15 cellular contexts compared by ENCODE assay signal in genomic region chr12:43824207-43824775, GRCh38. TPM values are rescaled to one million over a fixed set of nuclear protein-coding genes. Genes with fewer than 3 reads are reported as not detected.
DNase-seq lines count a peak whose midpoint lies in the region; ATAC-seq, FAIRE-seq and TF ChIP-seq lines count a peak whose summit lies in the region.
"Had no signal": no experiment of that assay in that cellular context is flagged by ENCODE, and none has a peak within 500 bp of the region (broad histone marks: within the 10 kb centered on the region; RNA-seq: fewer than 3 reads in every experiment).

No MANE protein-coding gene starts in this region.

- H3K9me3 Mint-ChIP-seq in GM23338 (no peaks in the 10 kb centered on the region), neural progenitor cell (no peaks in the 10 kb centered on the region), Calu3 (ENCODE audit: low read depth, unreplicated experiment) (no peaks in the 10 kb centered on the region)
- H3K9me3 Mint-ChIP-seq: CD4-positive, alpha-beta memory T cell; HFFc6 had no signal

- no peak overlapping the region for H4K8ac ChIP-seq in H1 (ENCODE audit: extremely low read depth, insufficient read depth, low read length)

- no TSS peak for BruUV-seq in Calu3 (replicated peaks; lab: Mats Ljungman, UMichigan)

- H4K20me1 ChIP-seq in GM23338 (replicated peaks; ENCODE audit: insufficient read depth) (no peaks in the 10 kb centered on the region), H1 (replicated peaks in 1 of 2; ENCODE audit: control insufficient read depth in 1 of 2, insufficient read depth in 2 of 2, low read length in 2 of 2) (no peaks in the 10 kb centered on the region), neural progenitor cell (ENCODE audit: low read depth) (no peaks in the 10 kb centered on the region), osteoblast (ENCODE audit: insufficient read depth, low read length) (no peaks in the 10 kb centered on the region)
- H4K20me1 ChIP-seq: BLaER1 had no signal

- H3K23ac ChIP-seq in H1 (ENCODE audit: insufficient read length): no peak overlapping the region

- no peaks in the 10 kb centered on the region; the same call in 1 of the 2 replicates for H3F3A ChIP-seq in GM23338 (replicated peaks; ENCODE audit: low read depth)
- H3F3A ChIP-seq in neural progenitor cell (ENCODE audit: low read depth): no peaks in the 10 kb centered on the region

- intact Hi-C loops in Calu3 (cut with micrococcal nuclease; ENCODE audit: unreplicated experiment): no loop called here

- POLR2A ChIA-PET in H1 (lab: Charles Lee; ENCODE audit: partially characterized antibody): interaction anchor here (0.8 to 2.9 kb wide), 2 partner anchors 9 to 19 kb away, joined by 3 to 15 read pairs; partner anchors contain the start of gene TWF1

- H3K27ac ChIP-seq in GM23338 (ENCODE audit: low read depth) (0 out of 2 replicates have a peak overlapping the region, but pooled peaks have one; percentile 29), HUES48 (ENCODE audit: low read depth, low read length) (peak overlapping the region; percentile 31), H1 (ENCODE audit: low read depth, low read length) (no peak overlapping the region), neural progenitor cell (no peak overlapping the region), osteoblast (ENCODE audit: low read depth, low read length) (no peak overlapping the region)
- H3K27ac ChIP-seq: BLaER1 had no signal

- no peak overlapping the region for H3K4me3 Mint-ChIP-seq in GM23338
- no peak overlapping the region for H3K4me3 Mint-ChIP-seq in neural progenitor cell
- no peak overlapping the region for H3K4me3 Mint-ChIP-seq in Calu3 (ENCODE audit: low read depth, unreplicated experiment)
- H3K4me3 Mint-ChIP-seq: CD14-positive monocyte; CD4-positive, alpha-beta memory T cell; HFFc6 had no signal

- TF ChIP-seq CTCF in GM23338 (conservative IDR thresholded peaks at IDR 0.05; ENCODE audit: low read depth in 2 of 2) (no peak), H1 (IDR thresholded peaks at IDR 0.05; ENCODE audit: control extremely low read depth in 1 of 3, insufficient read depth in 1 of 3, low read depth in 1 of 3, low read length in 3 of 3) (no peak), neural progenitor cell (IDR thresholded peaks at IDR 0.05) (no peak), Calu3 (IDR thresholded peaks at IDR 0.05; ENCODE audit: unreplicated experiment) (no peak), osteoblast (IDR thresholded peaks at IDR 0.05; ENCODE audit: extremely low read depth, low read depth, low read length) (no peak)

- H3K4ac ChIP-seq in H1 (replicated peaks; ENCODE audit: insufficient read length, low read depth, low read length): no peak overlapping the region

- H3K9me3 ChIP-seq in HUES48 (ENCODE audit: control insufficient read depth, insufficient read depth, low read length): no peaks in the 10 kb centered on the region
- no peaks in the 10 kb centered on the region for H3K9me3 ChIP-seq in H1 (ENCODE audit: insufficient read depth in 2 of 2, low read depth in 1 of 2, low read length in 1 of 2)
- no peaks in the 10 kb centered on the region for H3K9me3 ChIP-seq in neural progenitor cell (ENCODE audit: low read depth)
- no peaks in the 10 kb centered on the region for H3K9me3 ChIP-seq in osteoblast (ENCODE audit: low read depth, low read length)
- H3K9me3 ChIP-seq: BLaER1 had no signal

- no peak overlapping the region for H4K5ac ChIP-seq in H1 (ENCODE audit: insufficient read length, low read depth, low read length)

- WGBS in H1 (ENCODE audit: extremely low coverage in 1 of 2, insufficient coverage in 1 of 2, insufficient read length in 1 of 2, insufficient replicate concordance in 2 of 2, low coverage in 1 of 2, low lambda C conversion rate in 2 of 2, missing lambda C conversion rate in 1 of 2), 2 experiments: 83% methylated on average over 8 of the region's 8 CpGs; no CpG with 5 or more reads in 1 of the 2 experiments

- no peak overlapping the region for H3K18ac ChIP-seq in H1 (ENCODE audit: extremely low read depth, low read length)

- H2BK15ac ChIP-seq in H1 (ENCODE audit: low read length): no peak overlapping the region

- ATAC-seq in GM23338: peak; percentile 84
- ATAC-seq: HCT116 had no signal

- peak; percentile 28 for DNase-seq in GM23338 (ENCODE audit: low spot score)
- DNase-seq in H1 (ENCODE audit: low read depth in 1 of 2, low spot score in 2 of 2): no peak
- DNase-seq in neural progenitor cell (ENCODE audit: low spot score): no peak
- DNase-seq in Calu3: no peak
- no peak for DNase-seq in NK-92 treated with Interleukin-12 subunit alpha and Interleukin-12 subunit beta, amount 100 ng/mL, for 24 hours (lab: John Stamatoyannopoulos, UW)
- DNase-seq in osteoblast (ENCODE audit: insufficient read length, low spot score, missing footprints): no peak
- DNase-seq: 8988T; CD4-positive, alpha-beta memory T cell; DMS79 treated with DMSO at 0.1 percent for 48 hours; GF-D8; HFFc6 had no signal

- TF ChIP-seq EP300 in H1 (IDR thresholded peaks at IDR 0.05; ENCODE audit: borderline replicate concordance in 1 of 2, low read depth in 2 of 2, low read length in 2 of 2): no peak

- H3K4me2 ChIP-seq in GM23338: no peak overlapping the region
- H3K4me2 ChIP-seq in H1 (ENCODE audit: insufficient read depth in 1 of 2, low read depth in 2 of 2, low read length in 2 of 2): no peak overlapping the region
- H3K4me2 ChIP-seq in neural progenitor cell: no peak overlapping the region
- H3K4me2 ChIP-seq in osteoblast (ENCODE audit: insufficient read depth, low read length): no peak overlapping the region
- H3K4me2 ChIP-seq: BLaER1 had no signal

- CTCF ChIA-PET in H1 (lab: Charles Lee; ENCODE audit: partially characterized antibody): interaction anchor here (1.0 to 1.4 kb wide), 2 partner anchors 58 to 335 kb away, joined by 3 to 6 read pairs; no protein-coding TSS in a partner anchor
- CTCF ChIA-PET in Calu3 (lab: Charles Lee): no interaction called here

- H2BK20ac ChIP-seq in H1 (ENCODE audit: low read length): peak overlapping the region; percentile 93; the same call in 1 of the 2 replicates

- H3K9me2 ChIP-seq in GM23338 (ENCODE audit: insufficient read depth): no peaks in the 10 kb centered on the region

- TF ChIP-seq RAD21 in H1 (IDR thresholded peaks at IDR 0.05 in 1 of 2, conservative IDR thresholded peaks at IDR 0.05 in 1 of 2; ENCODE audit: low read depth in 2 of 2, low read length in 2 of 2): no peak

- H3K27me3 Mint-ChIP-seq in GM23338 (ENCODE audit: insufficient read depth, low read depth, poor library complexity) (no peaks in the 10 kb centered on the region), neural progenitor cell (ENCODE audit: insufficient read depth, low read depth) (no peaks in the 10 kb centered on the region), Calu3 (ENCODE audit: unreplicated experiment) (no peaks in the 10 kb centered on the region)

- H3K79me2 ChIP-seq in GM23338 (replicated peaks; ENCODE audit: insufficient read depth) (no peaks in the 10 kb centered on the region), H1 (ENCODE audit: control insufficient read depth in 1 of 2, insufficient read depth in 2 of 2, low read length in 2 of 2) (no peaks in the 10 kb centered on the region), neural progenitor cell (ENCODE audit: low read depth) (no peaks in the 10 kb centered on the region), osteoblast (ENCODE audit: insufficient read depth, low read length) (no peaks in the 10 kb centered on the region)

- H3K79me1 ChIP-seq in H1 (ENCODE audit: low read depth, low read length): no peaks in the 10 kb centered on the region

- H2BK120ac ChIP-seq in H1 (replicated peaks; ENCODE audit: low read depth, low read length): no peak overlapping the region

- no peak overlapping the region for H3K4me3 ChIP-seq in GM23338
- no peak overlapping the region for H3K4me3 ChIP-seq in HUES48 (ENCODE audit: low read depth, low read length)
- H3K4me3 ChIP-seq in H1 (ENCODE audit: extremely low read depth in 1 of 4, insufficient read depth in 2 of 4, low read depth in 3 of 4, low read length in 4 of 4): no peak overlapping the region
- no peak overlapping the region for H3K4me3 ChIP-seq in neural progenitor cell
- H3K4me3 ChIP-seq in osteoblast (ENCODE audit: insufficient read depth, low read length): no peak overlapping the region
- H3K4me3 ChIP-seq: BLaER1 had no signal

- H3K9ac ChIP-seq in HUES48 (ENCODE audit: low read depth, low read length) (no peak overlapping the region), H1 (replicated peaks in 1 of 4; ENCODE audit: extremely low read depth in 1 of 4, low read depth in 3 of 4, low read length in 3 of 4) (no peak overlapping the region), neural progenitor cell (no peak overlapping the region)
- H3K9ac ChIP-seq: BLaER1 had no signal

- FAIRE-seq in H1 (lab: Jason Lieb, UNC): no peak

- no peak overlapping the region for H3K56ac ChIP-seq in H1 (replicated peaks; ENCODE audit: insufficient read length, low read depth, low read length)

- no peaks in the 10 kb centered on the region for H3K23me2 ChIP-seq in H1 (ENCODE audit: low read depth, low read length)

- H3K36me3 ChIP-seq in GM23338 (ENCODE audit: insufficient read depth): no peaks in the 10 kb centered on the region
- H3K36me3 ChIP-seq in HUES48 (ENCODE audit: control insufficient read depth, insufficient read depth, low read length): no peaks in the 10 kb centered on the region
- H3K36me3 ChIP-seq in H1 (ENCODE audit: control insufficient read depth in 2 of 4, insufficient read depth in 4 of 4, low read length in 3 of 4): no peaks in the 10 kb centered on the region
- H3K36me3 ChIP-seq in neural progenitor cell: no peaks in the 10 kb centered on the region
- H3K36me3 ChIP-seq in osteoblast (ENCODE audit: insufficient read depth, low read length): no peaks in the 10 kb centered on the region
- H3K36me3 ChIP-seq: BLaER1 had no signal

- peak overlapping the region; percentile 60; the same call in 1 of the 2 replicates for H2BK5ac ChIP-seq in H1 (ENCODE audit: low read depth, low read length)

- H3K27me3 ChIP-seq in GM23338 (ENCODE audit: insufficient read depth) (no peaks in the 10 kb centered on the region), HUES48 (ENCODE audit: control insufficient read depth, insufficient read depth, low read length) (no peaks in the 10 kb centered on the region), H1 (replicated peaks in 1 of 4; ENCODE audit: control insufficient read depth in 3 of 4, extremely low read depth in 1 of 4, insufficient read depth in 3 of 4, low read length in 3 of 4) (no peaks in the 10 kb centered on the region), neural progenitor cell (no peaks in the 10 kb centered on the region), osteoblast (ENCODE audit: insufficient read depth, low read length) (no peaks in the 10 kb centered on the region)
- H3K27me3 ChIP-seq: BLaER1 had no signal

- H3K14ac ChIP-seq in H1 (ENCODE audit: insufficient read length): no peak overlapping the region

- no peak overlapping the region for H3K27ac Mint-ChIP-seq in GM23338
- no peak overlapping the region for H3K27ac Mint-ChIP-seq in neural progenitor cell
- H3K27ac Mint-ChIP-seq in Calu3 (ENCODE audit: unreplicated experiment): no peak overlapping the region
- H3K27ac Mint-ChIP-seq: CD14-positive monocyte, HFFc6 had no signal

- H3K36me3 Mint-ChIP-seq in GM23338 (ENCODE audit: low read depth): no peaks in the 10 kb centered on the region
- no peaks in the 10 kb centered on the region for H3K36me3 Mint-ChIP-seq in neural progenitor cell
- no peaks in the 10 kb centered on the region for H3K36me3 Mint-ChIP-seq in Calu3 (ENCODE audit: insufficient read depth, unreplicated experiment)
- H3K36me3 Mint-ChIP-seq: CD14-positive monocyte; CD4-positive, alpha-beta memory T cell had no signal

- peaks cover 13% of the 10 kb centered on the region for H3K4me1 ChIP-seq in GM23338 (ENCODE audit: insufficient read depth)
- no peaks in the 10 kb centered on the region for H3K4me1 ChIP-seq in HUES48 (ENCODE audit: control insufficient read depth, insufficient read depth, low read length)
- H3K4me1 ChIP-seq in H1 (replicated peaks in 1 of 4; ENCODE audit: control insufficient read depth in 3 of 4, insufficient read depth in 4 of 4, low read length in 3 of 4): no peaks in the 10 kb centered on the region
- H3K4me1 ChIP-seq in neural progenitor cell: no peaks in the 10 kb centered on the region
- peaks cover 3% of the 10 kb centered on the region for H3K4me1 ChIP-seq in osteoblast (ENCODE audit: insufficient read depth, low read length)
- H3K4me1 ChIP-seq: BLaER1 had no signal

- H2AFZ ChIP-seq in GM23338: peak overlapping the region; percentile 56; the same call in 1 of the 2 replicates
- no peak overlapping the region for H2AFZ ChIP-seq in H1 (ENCODE audit: low read length)
- peak overlapping the region; percentile 72 for H2AFZ ChIP-seq in neural progenitor cell (replicated peaks)
- H2AFZ ChIP-seq in osteoblast (ENCODE audit: low read length): no peak overlapping the region

- H4K91ac ChIP-seq in H1 (replicated peaks; ENCODE audit: insufficient read length, low read length): no peak overlapping the region

- peaks cover 7% of the 10 kb centered on the region for H3K4me1 Mint-ChIP-seq in GM23338
- H3K4me1 Mint-ChIP-seq in neural progenitor cell: no peaks in the 10 kb centered on the region
- H3K4me1 Mint-ChIP-seq in Calu3 (ENCODE audit: low read depth, unreplicated experiment): no peaks in the 10 kb centered on the region
- H3K4me1 Mint-ChIP-seq: CD14-positive monocyte; CD4-positive, alpha-beta memory T cell had no signal

- no peak overlapping the region for H2AK5ac ChIP-seq in H1 (ENCODE audit: low read depth, low read length)

- H2BK12ac ChIP-seq in H1 (ENCODE audit: low read depth, low read length): peak overlapping the region; percentile 92; the same call in 1 of the 2 replicates

- TF ChIP-seq POLR2A in H1 (IDR thresholded peaks at IDR 0.05; ENCODE audit: control extremely low read depth in 1 of 2, low read depth in 2 of 2, low read length in 2 of 2): no peak

RNA-seq across cellular contexts. Expression of gene TMEM117, which starts 11.6 kb away (rescaled TPM):
- 1.6 and 4.1 TPM in 2 replicates for total RNA-seq in GM23338 (2014; rRNA removed; shearing (Covaris generic))
- polyA plus RNA-seq in GM23338 (2016; fragmentation: Nextera tagmentation; extraction: Ambion mirVana) (0.94 and 1.5 TPM in 2 replicates), H1 (2011; rRNA removed) (0.31 and 0.80 TPM in 2 replicates)
- 1.4 TPM in 2 replicates for total RNA-seq in H1 (2021; fragmentation: NEBNext Ultra II Directional; extraction: Animal tissue kit (Norgen Biotek cat#: 25700))
- polyA plus RNA-seq in H1 (2011; cell fraction: cytosol; rRNA removed): 0.62 TPM
- 0.24 TPM for polyA plus RNA-seq in H1 (2011; cell fraction: nucleus; rRNA removed)
- polyA plus RNA-seq in H1 (2012, experiment 1 of 2): 0.61 to 0.91 TPM (median 0.77 TPM) in 4 replicates
- 0.08 TPM for polyA plus RNA-seq in H1 (2012, experiment 2 of 2)
- polyA plus RNA-seq in H1 (2013, experiment 1 of 2): 1.1 TPM
- 1.3 TPM for polyA plus RNA-seq in H1 (2013, experiment 2 of 2)
- polyA minus RNA-seq in H1 (2011; rRNA and poly(A)+ RNA removed): 0.39 and 0.57 TPM in 2 replicates
- not detected for polyA minus RNA-seq in H1 (2011; cell fraction: cytosol; rRNA and poly(A)+ RNA removed)
- 2.7 TPM for polyA minus RNA-seq in H1 (2011; cell fraction: nucleus; rRNA and poly(A)+ RNA removed)
- total RNA-seq in neural progenitor cell (ENCODE audit: low replicate concordance) (1.6 TPM in 1 of 2 replicates, not detected in the other), Calu3 (2022) (1.1 TPM in 2 replicates), osteoblast (20.6 and 22.4 TPM in 2 replicates)

RNA-seq across cellular contexts. Expression of gene TWF1, which starts 18.2 kb away (rescaled TPM):
- total RNA-seq in GM23338 (2014; rRNA removed; shearing (Covaris generic)): 40.4 and 52.1 TPM in 2 replicates
- polyA plus RNA-seq in GM23338 (2016; fragmentation: Nextera tagmentation; extraction: Ambion mirVana) (29.8 and 31.3 TPM in 2 replicates), H1 (2011; rRNA removed) (5.3 and 7.6 TPM in 2 replicates)
- total RNA-seq in H1 (2021; fragmentation: NEBNext Ultra II Directional; extraction: Animal tissue kit (Norgen Biotek cat#: 25700)): 24.6 and 27.9 TPM in 2 replicates
- 9.9 TPM for polyA plus RNA-seq in H1 (2011; cell fraction: cytosol; rRNA removed)
- 4.5 TPM for polyA plus RNA-seq in H1 (2011; cell fraction: nucleus; rRNA removed)
- 7.4 to 16.2 TPM (median 8.9 TPM) in 4 replicates for polyA plus RNA-seq in H1 (2012, experiment 1 of 2)
- 1.5 TPM for polyA plus RNA-seq in H1 (2012, experiment 2 of 2)
- 18.2 TPM for polyA plus RNA-seq in H1 (2013, experiment 1 of 2)
- polyA plus RNA-seq in H1 (2013, experiment 2 of 2): 19.0 TPM
- polyA minus RNA-seq in H1 (2011; rRNA and poly(A)+ RNA removed): 7.4 and 17.5 TPM in 2 replicates
- 14.7 TPM for polyA minus RNA-seq in H1 (2011; cell fraction: cytosol; rRNA and poly(A)+ RNA removed)
- polyA minus RNA-seq in H1 (2011; cell fraction: nucleus; rRNA and poly(A)+ RNA removed): 26.1 TPM
- total RNA-seq in neural progenitor cell (ENCODE audit: low replicate concordance) (44.6 and 69.2 TPM in 2 replicates), Calu3 (2022) (67.4 and 75.8 TPM in 2 replicates), osteoblast (180 and 219 TPM in 2 replicates)

Comparison
In these comparisons a context has a peak if more than half of its experiments do, and no peak if none do; other contexts are left out.
1. H2AFZ ChIP-seq: peak in GM23338 (single experiment) and neural progenitor cell (single experiment); none in H1 (single experiment) and osteoblast (single experiment).
2. H3K27ac ChIP-seq: peak in GM23338 (single experiment) and HUES48 (single experiment); none in H1 (single experiment), neural progenitor cell (single experiment) and osteoblast (single experiment).